8 cellular contexts compared by ENCODE assay signal in genomic region chr14:95233702-95234241, GRCh38.
DNase-seq lines count a peak whose midpoint lies in the region; ATAC-seq lines count a peak whose summit lies in the region.

No MANE protein-coding gene starts in this region.

- no peaks in the 10 kb centered on the region for H3K9me3 ChIP-seq in Karpas-422 (ENCODE audit: low read length)
- H3K9me3 ChIP-seq in naive thymus-derived CD4-positive, alpha-beta T cell (ENCODE audit: control insufficient read depth in 2 of 3, low read length in 3 of 3), result no peaks in the 10 kb centered on the region

- intact Hi-C loops in naive thymus-derived CD4-positive, alpha-beta T cell (cut with micrococcal nuclease), result no loop called here

- H2AFZ ChIP-seq in Karpas-422 (ENCODE audit: low read length), result no peak overlapping the region

- H3K9ac ChIP-seq in Karpas-422 (ENCODE audit: low read length), result peak overlapping the region; percentile 74

- CTCF ChIA-PET in naive thymus-derived CD4-positive, alpha-beta T cell (lab: Charles Lee), result no interaction called here

- POLR2A ChIA-PET in naive thymus-derived CD4-positive, alpha-beta T cell (lab: Charles Lee), result no interaction called here

- peaks cover 24% of the 10 kb centered on the region for H3K4me1 Mint-ChIP-seq in memory B cell
- H3K4me1 Mint-ChIP-seq in naive thymus-derived CD4-positive, alpha-beta T cell, result peaks cover 0 to 5% (median 0%) of the 10 kb centered on the region in 7 donors

- peaks cover 38% of the 10 kb centered on the region for H3K79me2 ChIP-seq in Karpas-422 (ENCODE audit: low read length)

- H3K9me2 ChIP-seq in Karpas-422 (replicated peaks; ENCODE audit: insufficient read depth, low read length), result no peaks in the 10 kb centered on the region

- no peaks in the 10 kb centered on the region for H3K9me3 Mint-ChIP-seq in memory B cell
- peaks cover 0 to 4% (median 0%) of the 10 kb centered on the region in 11 donors for H3K9me3 Mint-ChIP-seq in naive thymus-derived CD4-positive, alpha-beta T cell

- H3K4me3 ChIP-seq in Karpas-422 (ENCODE audit: low read length), result peak overlapping the region; percentile 57
- H3K4me3 ChIP-seq in naive thymus-derived CD4-positive, alpha-beta T cell (ENCODE audit: low read length), result no peak overlapping the region

- H3K36me3 Mint-ChIP-seq in memory B cell, result peaks cover 4% of the 10 kb centered on the region
- H3K36me3 Mint-ChIP-seq in naive thymus-derived CD4-positive, alpha-beta T cell, result no peaks in the 10 kb centered on the region

- H3K4me3 Mint-ChIP-seq in memory B cell, result peak overlapping the region; percentile 22
- H3K4me3 Mint-ChIP-seq in naive thymus-derived CD4-positive, alpha-beta T cell, result no peak overlapping the region

- no peaks in the 10 kb centered on the region for H3K27me3 Mint-ChIP-seq in memory B cell
- peaks cover 0 to 10% (median 0%) of the 10 kb centered on the region in 5 donors for H3K27me3 Mint-ChIP-seq in naive thymus-derived CD4-positive, alpha-beta T cell

- H3K27me3 ChIP-seq in Karpas-422 (ENCODE audit: low read length), result no peaks in the 10 kb centered on the region
- no peaks in the 10 kb centered on the region for H3K27me3 ChIP-seq in naive thymus-derived CD4-positive, alpha-beta T cell (ENCODE audit: control insufficient read depth in 2 of 2, insufficient read depth in 2 of 2, low read length in 2 of 2)

- peaks cover 99% of the 10 kb centered on the region for H3K4me1 ChIP-seq in Karpas-422 (ENCODE audit: low read length)
- no peaks in the 10 kb centered on the region for H3K4me1 ChIP-seq in naive thymus-derived CD4-positive, alpha-beta T cell (ENCODE audit: control insufficient read depth in 2 of 2, insufficient read depth in 2 of 2, low read length in 2 of 2)

- H3K27ac Mint-ChIP-seq in memory B cell, result no peak overlapping the region
- no peak overlapping the region for H3K27ac Mint-ChIP-seq in naive thymus-derived CD4-positive, alpha-beta T cell

- ATAC-seq in GM18499 (IDR thresholded peaks at IDR 0.05; ENCODE audit: insufficient read depth, unreplicated experiment) (peak; percentile 78), GM21737 (IDR thresholded peaks at IDR 0.05; ENCODE audit: unreplicated experiment) (peak; percentile 83), memory B cell (ENCODE audit: low read depth) (peak; percentile 62)
- ATAC-seq in naive thymus-derived CD4-positive, alpha-beta T cell, result no peak

- peak overlapping the region; percentile 97 for H3K27ac ChIP-seq in Karpas-422 (ENCODE audit: low read length)
- H3K27ac ChIP-seq in naive thymus-derived CD4-positive, alpha-beta T cell (ENCODE audit: low read depth, low read length), result no peak overlapping the region

- peak overlapping the region; percentile 78 for H3K4me2 ChIP-seq in Karpas-422 (ENCODE audit: low read depth, low read length, poor library complexity, severe bottlenecking)

- DNase-seq in Karpas-422, result peak; percentile 97
- DNase-seq in memory B cell (ENCODE audit: low spot score in 2 of 2), result peak in 1 of 2 donors; percentile 24
- no peak for DNase-seq in naive thymus-derived CD4-positive, alpha-beta T cell
- DNase-seq in kidney glomerular epithelial cell (lab: John Stamatoyannopoulos, UW), result no peak
- DNase-seq in NCI-H226, result no peak
- DNase-seq in activated naive CD4-positive, alpha-beta T cell treated with anti-CD3 and anti-CD28 coated beads, Interleukin-2, amount 50 U/mL, for 16 hours, result no peak

- no peaks in the 10 kb centered on the region for H4K20me1 ChIP-seq in Karpas-422 (ENCODE audit: insufficient read depth, low read depth, low read length)

- H3K36me3 ChIP-seq in Karpas-422 (ENCODE audit: insufficient read depth, low read length), result no peaks in the 10 kb centered on the region
- no peaks in the 10 kb centered on the region for H3K36me3 ChIP-seq in naive thymus-derived CD4-positive, alpha-beta T cell (ENCODE audit: control insufficient read depth in 2 of 3, insufficient read depth in 3 of 3, low read length in 3 of 3)
